In genomic region chr17:78951967-78952551, GRCh38 we compare ENCODE assay signal across 20 cellular contexts. TPM values are rescaled to one million over a fixed set of nuclear protein-coding genes. Genes with fewer than 3 reads are reported as not detected.
DNase-seq lines count a peak whose midpoint lies in the region; FAIRE-seq and TF ChIP-seq lines count a peak whose summit lies in the region.
"Had no signal": no experiment of that assay in that cellular context is flagged by ENCODE, and none has a peak within 500 bp of the region (broad histone marks: within the 10 kb centered on the region; RNA-seq: fewer than 3 reads in every experiment).

No MANE protein-coding gene starts in this region.

- H3K9ac ChIP-seq in adipocyte (ENCODE audit: low read length) (no peak overlapping the region), mucosa of stomach (ENCODE audit: low read length) (peak overlapping the region; percentile 66)

- TF ChIP-seq CTCF in fibroblast of villous mesenchyme (IDR thresholded peaks at IDR 0.05; ENCODE audit: insufficient read depth, low read depth, low read length) = no peak
- TF ChIP-seq CTCF in testis (IDR thresholded peaks at IDR 0.05) = no peak

- 44 to 60% methylated on average over 11 to 12 of the region's 12 CpGs for WGBS in testis, 2 donors

- H3K36me3 ChIP-seq in adipocyte (ENCODE audit: control insufficient read depth, insufficient read depth, low read length, severe bottlenecking) (no peaks in the 10 kb centered on the region), mucosa of stomach (ENCODE audit: control insufficient read depth, insufficient read depth, low read length) (no peaks in the 10 kb centered on the region), testis (ENCODE audit: low read depth, missing control alignments) (no peaks in the 10 kb centered on the region)
- H3K36me3 ChIP-seq: cardiac muscle cell, MG63, Peyer's patch had no signal

- intact Hi-C loops in testis (cut with DNase I; ENCODE audit: low total_unique reads) = no loop called here
- intact Hi-C loops in posterior vena cava (cut with DNase I) = no loop called here

- peak overlapping the region; percentile 50 for H3K27ac ChIP-seq in testis
- H3K27ac ChIP-seq: cardiac muscle cell had no signal

- FAIRE-seq in frontal cortex (lab: Jason Lieb, UNC) = no peak

- TF ChIP-seq POLR2A in testis (IDR thresholded peaks at IDR 0.05) = no peak

- peak; percentile 37 for DNase-seq in adipocyte (ENCODE audit: low read depth)
- DNase-seq in fibroblast of villous mesenchyme (ENCODE audit: low read depth) = peak; percentile 57
- peak; percentile 28 for DNase-seq in testis
- no peak for DNase-seq in T-helper 2 cell
- DNase-seq in frontal cortex (ENCODE audit: low spot score in 2 of 2) = no peak
- no peak for DNase-seq in activated gamma-delta T cell treated with Interleukin-2 at 50 U/mL for 16 hours
- no peak for DNase-seq in posterior vena cava (ENCODE audit: low spot score)
- DNase-seq: activated CD8-positive, alpha-beta memory T cell treated with anti-CD3 and anti-CD28 coated beads, Interleukin-2, amount 50 U/mL, for 4 hours; activated naive CD4-positive, alpha-beta T cell treated with anti-CD3 and anti-CD28 coated beads for 36 hours; C1 segment of cervical spinal cord; DMS79; MG63; NCI-H1930; NCI-H526; Peyer's patch; stimulated activated naive B cell treated with anti-CD40 and anti-IgM and Interleukin-4, amounts not matched to agents 10 μg/mL and 1 μg/mL and 100 μg/mL, for 72 hours had no signal

- H3K27me3 ChIP-seq in adipocyte (replicated peaks; ENCODE audit: control insufficient read depth, insufficient read depth, low read length) (peaks cover 5% of the 10 kb centered on the region), mucosa of stomach (ENCODE audit: control insufficient read depth, insufficient read depth, low read length) (no peaks in the 10 kb centered on the region), testis (no peaks in the 10 kb centered on the region)
- H3K27me3 ChIP-seq: cardiac muscle cell, MG63, Peyer's patch had no signal

- peaks cover 10% of the 10 kb centered on the region for H3K4me1 ChIP-seq in adipocyte (ENCODE audit: control insufficient read depth, insufficient read depth, low read length)
- H3K4me1 ChIP-seq in mucosa of stomach (ENCODE audit: control insufficient read depth, insufficient read depth, low read length) = peaks cover 29% of the 10 kb centered on the region
- peaks cover 26% of the 10 kb centered on the region for H3K4me1 ChIP-seq in testis

- H3K9me3 ChIP-seq in adipocyte (ENCODE audit: control insufficient read depth, low read length) (peaks cover 20% of the 10 kb centered on the region), mucosa of stomach (ENCODE audit: control insufficient read depth, low read length) (peaks cover 9% of the 10 kb centered on the region), testis (no peaks in the 10 kb centered on the region)

- H3K4me3 ChIP-seq in adipocyte (ENCODE audit: low read length) (no peak overlapping the region), fibroblast of villous mesenchyme (ENCODE audit: low read depth, low read length) (no peak overlapping the region), mucosa of stomach (ENCODE audit: low read length) (no peak overlapping the region), testis (no peak overlapping the region)
- H3K4me3 ChIP-seq: cardiac muscle cell, MG63, Peyer's patch, smooth muscle cell had no signal

RNA-seq across cellular contexts. Expression of gene TIMP2, which starts 26.9 kb away (rescaled TPM):
- total RNA-seq in fibroblast of villous mesenchyme (157 and 189 TPM in 2 replicates), testis (100 to 1,000 TPM; 262 to 482 TPM), frontal cortex (33.8 TPM), posterior vena cava (100 to 1,000 TPM; 484 to 701 TPM)
- 465 TPM for polyA plus RNA-seq in testis (ENCODE audit: insufficient read depth, low read depth, low replicate concordance)

RNA-seq across cellular contexts. Expression of gene LGALS3BP, which starts 27.7 kb away (rescaled TPM):
- total RNA-seq in fibroblast of villous mesenchyme (297 and 325 TPM in 2 replicates), testis (100 to 1,000 TPM; 498 to 845 TPM), frontal cortex (10.6 TPM), posterior vena cava (100 to 1,000 TPM; 103 to 163 TPM)
- polyA plus RNA-seq in testis (ENCODE audit: insufficient read depth, low read depth, low replicate concordance) = 328 TPM

RNA-seq across cellular contexts. Expression of gene CEP295NL, which starts 49.1 kb away (rescaled TPM):
- 3.9 and 5.6 TPM in 2 replicates for total RNA-seq in fibroblast of villous mesenchyme
- total RNA-seq in testis = 10 to 100 TPM; 32.3 to 77.1 TPM
- 100 TPM for polyA plus RNA-seq in testis (ENCODE audit: insufficient read depth, low read depth, low replicate concordance)
- total RNA-seq in frontal cortex = 1.2 TPM
- 1 to 10 TPM; 4.1 to 4.9 TPM for total RNA-seq in posterior vena cava
- total RNA-seq: activated naive CD4-positive, alpha-beta T cell treated with anti-CD3 and anti-CD28 coated beads for 36 hours; natural killer cell treated with Interleukin-12 subunit alpha and Interleukin-12 subunit beta and Interleukin-15 and Interleukin-18, amount 100 ng/mL, for 72 hours had no signal
- polyA plus RNA-seq: cardiac muscle cell, smooth muscle cell had no signal

RNA-seq across cellular contexts. Expression of gene CANT1, which starts 57.5 kb away (rescaled TPM):
- total RNA-seq in fibroblast of villous mesenchyme (49.6 and 63.9 TPM in 2 replicates), testis (10 to 100 TPM; 60.6 to 64.1 TPM), frontal cortex (17.5 TPM), posterior vena cava (10 to 100 TPM; 29.5 to 34.7 TPM)
- 80.5 TPM for polyA plus RNA-seq in testis (ENCODE audit: insufficient read depth, low read depth, low replicate concordance)

Comparison
In these comparisons a context has a peak if more than half of its experiments do, and no peak if none do; other contexts are left out.
1. DNase-seq: peak in adipocyte (single experiment), fibroblast of villous mesenchyme (single experiment) and testis (single experiment); none in T-helper 2 cell (0 of 5), frontal cortex (0 of 2), activated gamma-delta T cell treated with Interleukin-2 at 50 U/mL for 16 hours (single experiment) and posterior vena cava (single experiment).